Comparison of ENCODE assay signal across 12 cellular contexts in genomic region chr11:1834132-1834610, GRCh38. TPM values are rescaled to one million over a fixed set of nuclear protein-coding genes. Genes with fewer than 3 reads are reported as not detected.
DNase-seq lines count a peak whose midpoint lies in the region; TF ChIP-seq lines count a peak whose summit lies in the region.
"Had no signal": no experiment of that assay in that cellular context is flagged by ENCODE, and none has a peak within 500 bp of the region (broad histone marks: within the 10 kb centered on the region; RNA-seq: fewer than 3 reads in every experiment).

No MANE protein-coding gene starts in this region.

- H3K9me3 ChIP-seq in duodenal mucosa (ENCODE audit: control insufficient read depth in 1 of 2, low read length in 2 of 2) (no peaks in the 10 kb centered on the region), osteoblast (ENCODE audit: low read depth, low read length) (no peaks in the 10 kb centered on the region)
- H3K9me3 ChIP-seq: BLaER1 had no signal

- H2AFZ ChIP-seq in osteoblast (ENCODE audit: low read length) = no peak overlapping the region

- H3K4me2 ChIP-seq in osteoblast (ENCODE audit: insufficient read depth, low read length) = no peak overlapping the region
- H3K4me2 ChIP-seq: BLaER1 had no signal

- peak overlapping the region; percentile 9 to 29 for H3K4me3 ChIP-seq in duodenal mucosa (ENCODE audit: low read depth in 1 of 2, low read length in 2 of 2)
- no peak overlapping the region for H3K4me3 ChIP-seq in osteoblast (ENCODE audit: insufficient read depth, low read length)
- H3K4me3 ChIP-seq: BLaER1 had no signal

- H3K27ac ChIP-seq in duodenal mucosa (ENCODE audit: low read depth, low read length) (peak overlapping the region; percentile 83), osteoblast (ENCODE audit: low read depth, low read length) (no peak overlapping the region)
- H3K27ac ChIP-seq: BLaER1 had no signal

- DNase-seq in ELF-1 (ENCODE audit: low read depth, low spot score) = peak; percentile 67
- peak; percentile 80 for DNase-seq in osteoblast (ENCODE audit: insufficient read length, low spot score, missing footprints)
- DNase-seq in NCI-H526 (lab: John Stamatoyannopoulos, UW) = no peak
- no peak for DNase-seq in NCI-H774 (lab: John Stamatoyannopoulos, UW)
- no peak for DNase-seq in stimulated activated CD4-positive, alpha-beta T cell treated with anti-CD3 and anti-CD28 coated beads, Interleukin-4, amount 100 ng/mL, for 4 hours
- DNase-seq: NCI-H2227 treated with DMSO at 0.1 percent for 48 hours, SIG-M5 had no signal

- no peaks in the 10 kb centered on the region for H3K79me2 ChIP-seq in osteoblast (ENCODE audit: insufficient read depth, low read length)

- TF ChIP-seq CTCF in osteoblast (IDR thresholded peaks at IDR 0.05; ENCODE audit: extremely low read depth, low read depth, low read length) = no peak

- no peaks in the 10 kb centered on the region for H4K20me1 ChIP-seq in osteoblast (ENCODE audit: insufficient read depth, low read length)
- H4K20me1 ChIP-seq: BLaER1 had no signal

- peak overlapping the region; percentile 60 to 80 for H3K9ac ChIP-seq in duodenal mucosa (ENCODE audit: low read depth in 1 of 2, low read length in 2 of 2)
- H3K9ac ChIP-seq: BLaER1 had no signal

- H3K27me3 ChIP-seq in duodenal mucosa (ENCODE audit: control insufficient read depth in 1 of 2, insufficient read depth in 2 of 2, low read length in 2 of 2) (peaks cover 0 to 2% of the 10 kb centered on the region in 2 donors), osteoblast (ENCODE audit: insufficient read depth, low read length) (no peaks in the 10 kb centered on the region)
- H3K27me3 ChIP-seq: BLaER1 had no signal

- no peaks in the 10 kb centered on the region for H3K36me3 ChIP-seq in duodenal mucosa (ENCODE audit: control insufficient read depth in 1 of 2, insufficient read depth in 2 of 2, low read length in 2 of 2)
- no peaks in the 10 kb centered on the region for H3K36me3 ChIP-seq in osteoblast (ENCODE audit: insufficient read depth, low read length)
- H3K36me3 ChIP-seq: BLaER1 had no signal

- peaks cover 41 to 47% of the 10 kb centered on the region in 2 donors for H3K4me1 ChIP-seq in duodenal mucosa (ENCODE audit: control insufficient read depth in 1 of 2, insufficient read depth in 2 of 2, low read length in 2 of 2)
- H3K4me1 ChIP-seq in osteoblast (ENCODE audit: insufficient read depth, low read length) = peaks cover 14% of the 10 kb centered on the region

RNA-seq across cellular contexts. Expression of gene SYT8, which starts 0.6 kb away (rescaled TPM):
- 0.36 and 0.59 TPM in 2 replicates for total RNA-seq in osteoblast
- total RNA-seq: activated T-helper 1 cell treated with anti-CD3 and anti-CD28 coated beads, Interleukin-12 subunit alpha, Interleukin-12 subunit beta, Interleukin-2, Interleukin-4 antibody, amounts not matched to agents 30 ng/mL and 10 ng/mL and 1 ng/mL, durations not matched to agents 14 hours and 24 hours and 36 hours; H7 had no signal

RNA-seq across cellular contexts. Expression of gene TNNI2, which starts 4.6 kb away (rescaled TPM):
- not detected in 2 replicates for total RNA-seq in osteoblast
- total RNA-seq: activated T-helper 1 cell treated with anti-CD3 and anti-CD28 coated beads, Interleukin-12 subunit alpha, Interleukin-12 subunit beta, Interleukin-2, Interleukin-4 antibody, amounts not matched to agents 30 ng/mL and 10 ng/mL and 1 ng/mL, durations not matched to agents 14 hours and 24 hours and 36 hours; epithelial cell of proximal tubule; H7 had no signal

RNA-seq across cellular contexts. Expression of gene LSP1, which starts 18.7 kb away (rescaled TPM):
- total RNA-seq in osteoblast = 41.0 and 54.6 TPM in 2 replicates
- total RNA-seq: epithelial cell of proximal tubule had no signal

RNA-seq across cellular contexts. Expression of gene PRR33, which starts 57.5 kb away (rescaled TPM):
- not detected in 2 replicates for total RNA-seq in osteoblast
- total RNA-seq: epithelial cell of proximal tubule, H7 had no signal

Comparison
In these comparisons a context has a peak if more than half of its experiments do, and no peak if none do; other contexts are left out.
1. DNase-seq: peak in ELF-1 (single experiment) and osteoblast (single experiment); none in NCI-H526 (0 of 2), NCI-H774 (single experiment) and stimulated activated CD4-positive, alpha-beta T cell treated with anti-CD3 and anti-CD28 coated beads, Interleukin-4, amount 100 ng/mL, for 4 hours (0 of 2).